ENCODE assay signal across 12 cellular contexts in genomic region chr3:187773233-187773962, GRCh38. TPM values are rescaled to one million over a fixed set of nuclear protein-coding genes. Genes with fewer than 3 reads are reported as not detected.
DNase-seq lines count a peak whose midpoint lies in the region; ATAC-seq and TF ChIP-seq lines count a peak whose summit lies in the region.
"Had no signal": no experiment of that assay in that cellular context is flagged by ENCODE, and none has a peak within 500 bp of the region (broad histone marks: within the 10 kb centered on the region; RNA-seq: fewer than 3 reads in every experiment).

No MANE protein-coding gene starts in this region.

- H3K4me2 ChIP-seq in Loucy (ENCODE audit: low read depth, low read length, poor library complexity, severe bottlenecking), result no peak overlapping the region
- H3K4me2 ChIP-seq in neural progenitor cell, result no peak overlapping the region
- H3K4me2 ChIP-seq in SK-N-SH, result no peak overlapping the region
- H3K4me2 ChIP-seq: PC-9 had no signal

- H2AFZ ChIP-seq in Loucy (ENCODE audit: low read length) (peak overlapping the region; percentile 21; the same call in 1 of the 2 replicates), neural progenitor cell (replicated peaks) (peak overlapping the region; percentile 58), SK-N-SH (ENCODE audit: low read depth) (no peak overlapping the region)
- H2AFZ ChIP-seq: PC-9 had no signal

- H3K4me3 Mint-ChIP-seq in neural progenitor cell, result no peak overlapping the region
- H3K4me3 Mint-ChIP-seq in T-helper 2 cell treated with Interferon-gamma antibody and Interleukin-4, amounts not matched to agents 5 μg/mL and 100 μg/mL, for 36 hours, result no peak overlapping the region

- peaks cover 33% of the 10 kb centered on the region for H3K4me1 ChIP-seq in Loucy (ENCODE audit: insufficient read depth, low read length, poor library complexity, severe bottlenecking)
- peaks cover 10% of the 10 kb centered on the region for H3K4me1 ChIP-seq in neural progenitor cell
- no peaks in the 10 kb centered on the region; a peak in 1 of 4 replicates for H3K4me1 ChIP-seq in SK-N-SH (ENCODE audit: control insufficient read depth in 1 of 2, insufficient read depth in 2 of 2, low read depth in 1 of 2, low read length in 1 of 2)

- H3K27me3 ChIP-seq in Loucy (ENCODE audit: insufficient read depth, low read length, poor library complexity, severe bottlenecking), result no peaks in the 10 kb centered on the region
- no peaks in the 10 kb centered on the region for H3K27me3 ChIP-seq in neural progenitor cell
- H3K27me3 ChIP-seq in SK-N-SH (ENCODE audit: insufficient read depth), result no peaks in the 10 kb centered on the region
- H3K27me3 ChIP-seq: foreskin keratinocyte, tibial nerve had no signal

- H3K9ac ChIP-seq in Loucy (ENCODE audit: low read depth, low read length, poor library complexity, severe bottlenecking) (no peak overlapping the region), neural progenitor cell (no peak overlapping the region), SK-N-SH (no peak overlapping the region)

- TF ChIP-seq CTCF in Loucy (conservative IDR thresholded peaks at IDR 0.05; ENCODE audit: low read length) (no peak), neural progenitor cell (IDR thresholded peaks at IDR 0.05) (no peak), SK-N-SH (IDR thresholded peaks at IDR 0.05) (no peak)

- H3K36me3 ChIP-seq in Loucy (ENCODE audit: insufficient read depth, low read length), result no peaks in the 10 kb centered on the region
- no peaks in the 10 kb centered on the region for H3K36me3 ChIP-seq in neural progenitor cell
- H3K36me3 ChIP-seq in SK-N-SH (replicated peaks in 1 of 2; ENCODE audit: control insufficient read depth in 1 of 2, insufficient read depth in 2 of 2, low read length in 1 of 2), result no peaks in the 10 kb centered on the region
- H3K36me3 ChIP-seq: tibial nerve had no signal

- no peaks in the 10 kb centered on the region for H3K36me3 Mint-ChIP-seq in neural progenitor cell
- H3K36me3 Mint-ChIP-seq in T-helper 2 cell treated with Interferon-gamma antibody and Interleukin-4, amounts not matched to agents 5 μg/mL and 100 μg/mL, for 36 hours (ENCODE audit: low read depth), result peaks cover 5% of the 10 kb centered on the region

- H3K4me3 ChIP-seq in Loucy (ENCODE audit: low read length, poor library complexity, severe bottlenecking), result no peak overlapping the region
- H3K4me3 ChIP-seq in neural progenitor cell, result no peak overlapping the region
- no peak overlapping the region for H3K4me3 ChIP-seq in SK-N-SH (ENCODE audit: low read depth in 2 of 2, low read length in 1 of 2)
- H3K4me3 ChIP-seq: PC-9, tibial nerve had no signal

- H3K9me2 ChIP-seq in Loucy (replicated peaks; ENCODE audit: low read depth, low read length) (no peaks in the 10 kb centered on the region), SK-N-SH (no peaks in the 10 kb centered on the region)

- TF ChIP-seq EP300 in SK-N-SH (IDR thresholded peaks at IDR 0.05; ENCODE audit: borderline replicate concordance in 1 of 2, low read depth in 1 of 2, low read length in 1 of 2), result no peak

- DNase-seq in neural progenitor cell (ENCODE audit: low spot score), result peak; percentile 29
- no peak for DNase-seq in substantia nigra (lab: John Stamatoyannopoulos, UW)
- DNase-seq in A172 (ENCODE audit: low spot score), result no peak
- no peak for DNase-seq in SK-N-SH
- no peak for DNase-seq in T-helper 2 cell treated with Interferon-gamma antibody and Interleukin-4, amounts not matched to agents 5 μg/mL and 100 μg/mL, for 36 hours (ENCODE audit: low spot score)
- DNase-seq: activated gamma-delta T cell treated with Interleukin-2 at 50 U/mL for 16 hours had no signal

- H3K27me3 Mint-ChIP-seq in neural progenitor cell (ENCODE audit: insufficient read depth, low read depth), result no peaks in the 10 kb centered on the region
- H3K27me3 Mint-ChIP-seq in T-helper 2 cell treated with Interferon-gamma antibody and Interleukin-4, amounts not matched to agents 5 μg/mL and 100 μg/mL, for 36 hours (ENCODE audit: low read depth), result no peaks in the 10 kb centered on the region

- no peak for TF ChIP-seq RAD21 in SK-N-SH (IDR thresholded peaks at IDR 0.05; ENCODE audit: low read length)

- H3K9me3 Mint-ChIP-seq in neural progenitor cell, result no peaks in the 10 kb centered on the region
- H3K9me3 Mint-ChIP-seq in T-helper 2 cell treated with Interferon-gamma antibody and Interleukin-4, amounts not matched to agents 5 μg/mL and 100 μg/mL, for 36 hours, result no peaks in the 10 kb centered on the region

- H3K79me2 ChIP-seq in Loucy (ENCODE audit: insufficient read depth, low read length), result no peaks in the 10 kb centered on the region
- no peaks in the 10 kb centered on the region for H3K79me2 ChIP-seq in neural progenitor cell (ENCODE audit: low read depth)
- H3K79me2 ChIP-seq in SK-N-SH (ENCODE audit: insufficient read depth), result no peaks in the 10 kb centered on the region

- H3K27ac Mint-ChIP-seq in neural progenitor cell, result no peak overlapping the region
- no peak overlapping the region for H3K27ac Mint-ChIP-seq in T-helper 2 cell treated with Interferon-gamma antibody and Interleukin-4, amounts not matched to agents 5 μg/mL and 100 μg/mL, for 36 hours

- ATAC-seq in GM18909 (IDR thresholded peaks at IDR 0.05; ENCODE audit: poor library complexity, unreplicated experiment) (peak; percentile 72), HG02623 (IDR thresholded peaks at IDR 0.05; ENCODE audit: unreplicated experiment) (peak; percentile 69)
- ATAC-seq: foreskin keratinocyte had no signal

- no peak overlapping the region for H3K27ac ChIP-seq in neural progenitor cell
- no peak overlapping the region for H3K27ac ChIP-seq in substantia nigra (ENCODE audit: low read depth, low read length, poor library complexity, severe bottlenecking)
- H3K27ac ChIP-seq in SK-N-SH (ENCODE audit: low read depth in 2 of 2, low read length in 1 of 2), result no peak overlapping the region
- H3K27ac ChIP-seq: foreskin keratinocyte, PC-9, tibial nerve had no signal

- 0 out of 2 replicates have a peak, but pooled peaks cover 3% of the 10 kb centered on the region for H3F3A ChIP-seq in Loucy (ENCODE audit: low read depth)
- H3F3A ChIP-seq in neural progenitor cell (ENCODE audit: low read depth), result peaks cover 11% of the 10 kb centered on the region
- H3F3A ChIP-seq in SK-N-SH (replicated peaks; ENCODE audit: insufficient read depth), result peaks cover 12% of the 10 kb centered on the region

- POLR2A ChIA-PET in SK-N-SH (lab: Yijun Ruan, JAX), result no interaction called here

- CTCF ChIA-PET in SK-N-SH (lab: Yijun Ruan, JAX), result no interaction called here

- no peaks in the 10 kb centered on the region for H3K9me3 ChIP-seq in Loucy (ENCODE audit: insufficient read depth, low read depth, low read length)
- H3K9me3 ChIP-seq in neural progenitor cell (ENCODE audit: low read depth), result no peaks in the 10 kb centered on the region
- no peaks in the 10 kb centered on the region for H3K9me3 ChIP-seq in SK-N-SH
- H3K9me3 ChIP-seq: tibial nerve had no signal

- no peaks in the 10 kb centered on the region for H3K4me1 Mint-ChIP-seq in neural progenitor cell
- H3K4me1 Mint-ChIP-seq in T-helper 2 cell treated with Interferon-gamma antibody and Interleukin-4, amounts not matched to agents 5 μg/mL and 100 μg/mL, for 36 hours (ENCODE audit: low read depth), result peaks cover 56% of the 10 kb centered on the region

- 80% methylated on average over 17 of the region's 17 CpGs for WGBS in SK-N-SH (ENCODE audit: low lambda C conversion rate)

- H4K20me1 ChIP-seq in Loucy (ENCODE audit: insufficient read depth, low read length, poor library complexity, severe bottlenecking), result no peaks in the 10 kb centered on the region
- no peaks in the 10 kb centered on the region for H4K20me1 ChIP-seq in neural progenitor cell (ENCODE audit: low read depth)
- H4K20me1 ChIP-seq in SK-N-SH (ENCODE audit: insufficient read depth), result no peaks in the 10 kb centered on the region

TF ChIP-seq in SK-N-SH, 30 proteins besides CTCF, POLR2A, EP300 and RAD21:
- TF ChIP-seq FOXM1 (IDR thresholded peaks at IDR 0.05; ENCODE audit: low read depth), result no peak
- no peak for TF ChIP-seq SMC3 (IDR thresholded peaks at IDR 0.05; ENCODE audit: low read depth, low read length)

RNA-seq across cellular contexts. Expression of gene BCL6, which starts 28.1 kb away (rescaled TPM):
- 14.2 and 20.3 TPM in 2 replicates for total RNA-seq in neural progenitor cell (ENCODE audit: low replicate concordance)
- total RNA-seq in A172 (2014; rRNA removed; shearing (Covaris generic)), result 3.2 and 4.6 TPM in 2 replicates
- 13.8 and 14.0 TPM in 2 replicates for polyA plus RNA-seq in SK-N-SH (2012; rRNA removed)
- polyA plus RNA-seq in SK-N-SH (2012; cell fraction: cytosol; rRNA removed), result 6.0 and 7.6 TPM in 2 replicates
- polyA plus RNA-seq in SK-N-SH (2012; cell fraction: nucleus; rRNA removed), result 71.7 and 72.8 TPM in 2 replicates
